In genomic region chr11:118907051-118907748, GRCh38 we compare ENCODE assay signal across 8 cellular contexts. TPM values are rescaled to one million over a fixed set of nuclear protein-coding genes. Genes with fewer than 3 reads are reported as not detected.
DNase-seq lines count a peak whose midpoint lies in the region; ATAC-seq and TF ChIP-seq lines count a peak whose summit lies in the region.

No MANE protein-coding gene starts in this region.

- 25% methylated on average over 7 of the region's 21 CpGs for WGBS in right lobe of liver (ENCODE audit: insufficient coverage, low coverage, low lambda C conversion rate, missing lambda C conversion rate)

- DNase-seq in ELF-1 (ENCODE audit: low read depth, low spot score) (peak; percentile 94), NCI-H2227 (lab: John Stamatoyannopoulos, UW; ENCODE audit: unreplicated experiment) (peak; percentile 79), colonic mucosa (peak; percentile 94), right lobe of liver (peak; percentile 82 to 90 (median 87))
- peak; percentile 77 to 91 for DNase-seq in activated CD4-positive, alpha-beta T cell treated with anti-CD3 and anti-CD28 coated beads for 4 hours
- peak; percentile 81 to 87 (median 86) for DNase-seq in stimulated activated CD4-positive, alpha-beta T cell treated with anti-CD3 and anti-CD28 coated beads, TNF-alpha, amount 100 ng/mL, for 24 hours (ENCODE audit: low read depth in 3 of 3)

- H3K9ac ChIP-seq in colonic mucosa (ENCODE audit: low read depth in 2 of 2, low read length in 2 of 2): peak overlapping the region in 1 of 2 donors; percentile 48

- TF ChIP-seq CTCF in colonic mucosa (IDR thresholded peaks at IDR 0.05) (peak; percentile 91), right lobe of liver (IDR thresholded peaks at IDR 0.05) (peak; percentile 93 to 98 (median 96))

- intact Hi-C loops in colonic mucosa (cut with DNase I) (loop anchor here (2.0 to 10.0 kb wide), 3 partner anchors 24 to 212 kb away; partner anchors contain the start of gene UPK2), right lobe of liver (cut with DNase I) (loop anchor here (5.0 to 10.0 kb wide), 3 partner anchors 48 to 212 kb away; partner anchors contain the start of gene UPK2 (in 2 of the 2))

- H3K36me3 ChIP-seq in colonic mucosa (no peaks in the 10 kb centered on the region), right lobe of liver (peaks cover 0 to 31% (median 19%) of the 10 kb centered on the region in 4 donors)

- H3K27me3 ChIP-seq in colonic mucosa (no peaks in the 10 kb centered on the region), right lobe of liver (no peaks in the 10 kb centered on the region)

- H3K4me3 ChIP-seq in colonic mucosa (no peak overlapping the region), right lobe of liver (no peak overlapping the region)

- no peak overlapping the region for H3K27ac ChIP-seq in colonic mucosa
- no peak overlapping the region for H3K27ac ChIP-seq in right lobe of liver

- ATAC-seq in HG02642 (IDR thresholded peaks at IDR 0.05; ENCODE audit: poor library complexity, unreplicated experiment) (peak; percentile 75), right lobe of liver (peak; percentile 86 to 92 (median 88)), HG02759 (IDR thresholded peaks at IDR 0.05; ENCODE audit: unreplicated experiment) (no peak)

- H3K9me3 ChIP-seq in colonic mucosa (no peaks in the 10 kb centered on the region), right lobe of liver (no peaks in the 10 kb centered on the region)

- H3K4me1 ChIP-seq in colonic mucosa (peaks cover 20% of the 10 kb centered on the region), right lobe of liver (peaks cover 0 to 17% (median 8%) of the 10 kb centered on the region in 4 donors)

- no peak for TF ChIP-seq POLR2A in right lobe of liver (IDR thresholded peaks at IDR 0.05)

RNA-seq across cellular contexts. Expression of gene BCL9L, which starts 18.5 kb away (rescaled TPM):
- 10 to 100 TPM; 31.4 to 37.4 TPM for total RNA-seq in colonic mucosa
- 10 to 100 TPM; 10.2 to 22.5 (median 19.8) TPM for total RNA-seq in right lobe of liver

RNA-seq across cellular contexts. Expression of gene CXCR5, which starts 23.5 kb away (rescaled TPM):
- total RNA-seq in colonic mucosa (under 1 TPM; 0.05 to 0.19 TPM), right lobe of liver (under 1 TPM in 2 of 6 experiments, not detected in 4; 0.07 TPM)

RNA-seq across cellular contexts. Expression of gene UPK2, which starts 48.9 kb away (rescaled TPM):
- total RNA-seq in colonic mucosa (not detected), right lobe of liver (not detected)
